8 cellular contexts compared by ENCODE assay signal in the genomic region with DNA sequence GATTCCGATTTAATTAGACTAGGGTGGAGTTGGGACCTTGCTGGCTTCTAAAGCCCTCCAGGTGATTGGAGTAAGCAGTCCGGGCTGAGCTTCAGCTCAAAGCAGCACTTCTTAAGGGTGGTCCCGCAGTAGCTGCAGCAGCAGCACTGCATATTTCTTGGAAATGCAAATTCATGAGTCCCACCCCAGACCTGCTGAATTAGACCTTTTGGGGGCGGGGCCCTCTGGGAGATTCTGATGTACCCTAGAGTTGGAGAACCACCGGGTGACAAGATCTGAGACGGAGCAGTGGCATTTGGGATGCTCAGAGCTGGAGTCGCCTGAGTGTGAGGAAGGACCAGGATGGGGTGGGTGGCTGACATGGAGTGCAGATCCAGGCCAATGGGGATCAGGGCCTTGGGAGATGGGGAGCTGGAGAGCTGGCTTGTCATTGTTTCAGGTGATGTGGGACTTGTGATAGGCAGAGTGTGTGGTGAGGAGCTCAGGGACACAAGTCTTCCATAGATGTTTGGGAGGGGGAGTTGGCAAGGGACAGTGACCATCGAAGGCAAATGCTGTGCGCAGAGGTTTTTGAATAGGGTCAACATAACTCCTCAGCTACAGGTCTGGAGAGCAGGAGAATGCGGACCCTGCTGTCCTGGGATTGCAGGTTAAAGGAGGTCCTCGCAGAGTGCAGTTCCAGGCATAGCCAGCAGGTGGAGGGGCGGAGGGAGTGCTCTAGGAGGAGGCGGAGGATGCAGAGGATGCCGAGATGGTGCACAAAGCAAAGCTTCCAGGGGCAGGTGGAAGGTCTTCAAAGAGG.
DNase-seq lines count a peak whose midpoint lies in the region; ATAC-seq and TF ChIP-seq lines count a peak whose summit lies in the region.

No MANE protein-coding gene starts in this region.

- H3K4me3 Mint-ChIP-seq in activated T-helper 1 cell treated with anti-CD3 and anti-CD28 coated beads, Interleukin-12 subunit alpha, Interleukin-12 subunit beta, Interleukin-2, Interleukin-4 antibody, amounts not matched to agents 30 ng/mL and 10 ng/mL and 1 ng/mL, durations not matched to agents 14 hours and 24 hours and 36 hours, result no peak overlapping the region
- no peak overlapping the region for H3K4me3 Mint-ChIP-seq in progenitor cell of endocrine pancreas (ENCODE audit: low read depth)

- H3K36me3 ChIP-seq in OCI-LY1 (ENCODE audit: insufficient read depth, low read length), result no peaks in the 10 kb centered on the region

- H3K79me2 ChIP-seq in OCI-LY1 (ENCODE audit: insufficient read depth, low read length), result no peaks in the 10 kb centered on the region

- no peaks in the 10 kb centered on the region for H3K27me3 ChIP-seq in OCI-LY1 (ENCODE audit: insufficient read depth, low read length)

- H3K9me3 ChIP-seq in OCI-LY1 (ENCODE audit: low read length), result no peaks in the 10 kb centered on the region

- H3F3A ChIP-seq in OCI-LY1 (ENCODE audit: insufficient read depth, low read length), result no peaks in the 10 kb centered on the region

- no peak overlapping the region for H3K4me3 ChIP-seq in OCI-LY1 (ENCODE audit: low read depth, low read length, poor library complexity, severe bottlenecking)

- no peak overlapping the region for H3K9ac ChIP-seq in OCI-LY1 (ENCODE audit: low read length)

- H3K4me1 Mint-ChIP-seq in activated T-helper 1 cell treated with anti-CD3 and anti-CD28 coated beads, Interleukin-12 subunit alpha, Interleukin-12 subunit beta, Interleukin-2, Interleukin-4 antibody, amounts not matched to agents 30 ng/mL and 10 ng/mL and 1 ng/mL, durations not matched to agents 14 hours and 24 hours and 36 hours (ENCODE audit: low read depth), result no peaks in the 10 kb centered on the region
- H3K4me1 Mint-ChIP-seq in progenitor cell of endocrine pancreas (ENCODE audit: low read depth), result peaks cover 2% of the 10 kb centered on the region

- ATAC-seq in GM18502 (IDR thresholded peaks at IDR 0.05; ENCODE audit: poor library complexity, unreplicated experiment), result peak; percentile 90
- ATAC-seq in HG03280 (IDR thresholded peaks at IDR 0.05; ENCODE audit: unreplicated experiment), result peak; percentile 60
- ATAC-seq in HG03520 (IDR thresholded peaks at IDR 0.05; ENCODE audit: unreplicated experiment), result no peak

- H3K4me2 ChIP-seq in OCI-LY1 (ENCODE audit: low read length), result no peak overlapping the region

- H2AFZ ChIP-seq in OCI-LY1 (ENCODE audit: low read length), result no peak overlapping the region

- DNase-seq in AG08395 (ENCODE audit: low spot score) (peak; percentile 79), glomerular visceral epithelial cell (ENCODE audit: extremely low spot score) (peak; percentile 64), progenitor cell of endocrine pancreas (ENCODE audit: low spot score, unreplicated experiment) (peak; percentile 80)
- DNase-seq in activated T-helper 1 cell treated with anti-CD3 and anti-CD28 coated beads, Interleukin-12 subunit alpha, Interleukin-12 subunit beta, Interleukin-2, Interleukin-4 antibody, amounts not matched to agents 30 ng/mL and 10 ng/mL and 1 ng/mL, durations not matched to agents 14 hours and 24 hours and 36 hours (ENCODE audit: low spot score), result peak; percentile 24

- peak; percentile 91 for TF ChIP-seq CTCF in OCI-LY1 (IDR thresholded peaks at IDR 0.05; ENCODE audit: low read length)
- peak; percentile 83 for TF ChIP-seq CTCF in progenitor cell of endocrine pancreas (IDR thresholded peaks at IDR 0.05; ENCODE audit: unreplicated experiment)

- H3K27me3 Mint-ChIP-seq in activated T-helper 1 cell treated with anti-CD3 and anti-CD28 coated beads, Interleukin-12 subunit alpha, Interleukin-12 subunit beta, Interleukin-2, Interleukin-4 antibody, amounts not matched to agents 30 ng/mL and 10 ng/mL and 1 ng/mL, durations not matched to agents 14 hours and 24 hours and 36 hours (ENCODE audit: insufficient read depth), result peaks cover 4% of the 10 kb centered on the region
- H3K27me3 Mint-ChIP-seq in progenitor cell of endocrine pancreas, result peaks cover 24% of the 10 kb centered on the region

- no peaks in the 10 kb centered on the region for H3K9me3 Mint-ChIP-seq in activated T-helper 1 cell treated with anti-CD3 and anti-CD28 coated beads, Interleukin-12 subunit alpha, Interleukin-12 subunit beta, Interleukin-2, Interleukin-4 antibody, amounts not matched to agents 30 ng/mL and 10 ng/mL and 1 ng/mL, durations not matched to agents 14 hours and 24 hours and 36 hours
- H3K9me3 Mint-ChIP-seq in progenitor cell of endocrine pancreas (ENCODE audit: low read depth), result no peaks in the 10 kb centered on the region

- no peaks in the 10 kb centered on the region for H3K4me1 ChIP-seq in OCI-LY1 (ENCODE audit: insufficient read depth, low read length, severe bottlenecking)

- H4K20me1 ChIP-seq in OCI-LY1 (ENCODE audit: insufficient read depth, low read length), result no peaks in the 10 kb centered on the region

- H3K36me3 Mint-ChIP-seq in activated T-helper 1 cell treated with anti-CD3 and anti-CD28 coated beads, Interleukin-12 subunit alpha, Interleukin-12 subunit beta, Interleukin-2, Interleukin-4 antibody, amounts not matched to agents 30 ng/mL and 10 ng/mL and 1 ng/mL, durations not matched to agents 14 hours and 24 hours and 36 hours (ENCODE audit: low read depth), result no peaks in the 10 kb centered on the region
- H3K36me3 Mint-ChIP-seq in progenitor cell of endocrine pancreas (ENCODE audit: insufficient read depth), result no peaks in the 10 kb centered on the region

- intact Hi-C loops in activated T-helper 1 cell treated with anti-CD3 and anti-CD28 coated beads, Interleukin-12 subunit alpha, Interleukin-12 subunit beta, Interleukin-2, Interleukin-4 antibody, amounts not matched to agents 30 ng/mL and 10 ng/mL and 1 ng/mL, durations not matched to agents 14 hours and 24 hours and 36 hours (cut with micrococcal nuclease), result loop anchor here (1.0 kb wide), 1 partner anchor 510 kb away; no protein-coding TSS in a partner anchor

- no peaks in the 10 kb centered on the region for H3K9me2 ChIP-seq in OCI-LY1 (ENCODE audit: low read depth, low read length)

- no peak overlapping the region for H3K27ac Mint-ChIP-seq in activated T-helper 1 cell treated with anti-CD3 and anti-CD28 coated beads, Interleukin-12 subunit alpha, Interleukin-12 subunit beta, Interleukin-2, Interleukin-4 antibody, amounts not matched to agents 30 ng/mL and 10 ng/mL and 1 ng/mL, durations not matched to agents 14 hours and 24 hours and 36 hours
- H3K27ac Mint-ChIP-seq in progenitor cell of endocrine pancreas, result no peak overlapping the region

- H3K27ac ChIP-seq in OCI-LY1 (ENCODE audit: low read depth, low read length, poor library complexity, severe bottlenecking), result no peak overlapping the region

Comparison
In these comparisons a context has a peak if more than half of its experiments do, and no peak if none do; other contexts are left out.
1. DNase-seq: peak in every context shown above with its lines; median percentile 80 in progenitor cell of endocrine pancreas; 79 in AG08395; 64 in glomerular visceral epithelial cell; 24 in activated T-helper 1 cell treated with anti-CD3 and anti-CD28 coated beads, Interleukin-12 subunit alpha, Interleukin-12 subunit beta, Interleukin-2, Interleukin-4 antibody, amounts not matched to agents 30 ng/mL and 10 ng/mL and 1 ng/mL, durations not matched to agents 14 hours and 24 hours and 36 hours.